In the genomic region with DNA sequence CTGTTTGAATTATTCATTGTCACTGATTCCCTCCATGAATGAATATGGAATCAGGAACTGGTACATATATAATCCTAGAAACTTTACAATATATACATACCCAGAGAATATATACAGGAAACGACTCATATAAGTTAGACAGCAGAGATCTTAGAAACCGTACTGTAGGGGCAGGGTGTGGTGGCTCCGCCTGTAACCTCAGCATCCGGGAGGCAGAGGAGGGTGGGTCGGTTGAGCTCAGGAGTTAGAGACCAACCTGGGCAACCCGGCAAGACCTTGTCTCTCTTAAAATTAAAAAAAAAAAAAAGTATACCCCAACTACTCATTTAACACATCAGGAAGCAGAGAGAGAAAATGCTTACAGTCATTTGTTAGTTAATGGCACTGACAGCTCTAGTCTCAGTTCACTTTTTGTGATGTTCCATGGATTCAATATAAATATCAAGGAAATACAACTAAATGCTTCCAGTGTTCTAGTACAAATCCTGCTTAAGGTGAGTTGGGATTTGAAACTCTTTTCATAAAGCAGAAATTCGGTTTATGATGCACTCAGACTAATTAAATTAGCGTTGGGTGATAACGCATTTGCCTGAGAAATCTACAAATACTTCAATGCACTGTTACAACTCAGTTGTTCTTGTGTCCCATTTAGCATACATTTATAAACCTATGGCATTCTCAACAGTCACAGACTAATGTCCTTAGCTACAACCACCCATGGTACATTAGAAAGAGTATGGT, we compare ENCODE assay signal across 8 cellular contexts. TPM values are rescaled to one million over a fixed set of nuclear protein-coding genes. Genes with fewer than 3 reads are reported as not detected.
DNase-seq lines count a peak whose midpoint lies in the region; ATAC-seq and TF ChIP-seq lines count a peak whose summit lies in the region.

No MANE protein-coding gene starts in this region.

- no peaks in the 10 kb centered on the region for H3K9me3 Mint-ChIP-seq in activated CD4-positive, alpha-beta T cell treated with anti-CD3 and anti-CD28 coated beads for 36 hours (ENCODE audit: low read depth)

- no peak for TF ChIP-seq CTCF in GM12864 (IDR thresholded peaks at IDR 0.05; ENCODE audit: low read depth, low read length, missing control alignments)

- H3K36me3 Mint-ChIP-seq in activated CD4-positive, alpha-beta T cell treated with anti-CD3 and anti-CD28 coated beads for 36 hours (ENCODE audit: low read depth), result peaks cover 21% of the 10 kb centered on the region

- peaks cover 66% of the 10 kb centered on the region for H3K4me1 Mint-ChIP-seq in activated CD4-positive, alpha-beta T cell treated with anti-CD3 and anti-CD28 coated beads for 36 hours

- ATAC-seq in HG03159 (IDR thresholded peaks at IDR 0.05; ENCODE audit: unreplicated experiment) (peak; percentile 60), esophagus mucosa (peak; percentile 68), HG03039 (IDR thresholded peaks at IDR 0.05; ENCODE audit: unreplicated experiment) (no peak)
- ATAC-seq in activated CD4-positive, alpha-beta T cell treated with anti-CD3 and anti-CD28 coated beads for 36 hours, result peak; percentile 91

- H3K27ac Mint-ChIP-seq in activated CD4-positive, alpha-beta T cell treated with anti-CD3 and anti-CD28 coated beads for 36 hours, result peak overlapping the region; percentile 90

- intact Hi-C loops in activated CD4-positive, alpha-beta T cell treated with anti-CD3 and anti-CD28 coated beads for 36 hours (cut with DNase I, micrococcal nuclease), result loop anchor here (1.0 to 2.0 kb wide), 2 partner anchors 22 to 23 kb away; no protein-coding TSS in a partner anchor

- no peak overlapping the region for H3K4me3 ChIP-seq in GM12864 (ENCODE audit: low read depth, low read length)

- POLR2A ChIA-PET in activated CD4-positive, alpha-beta T cell treated with anti-CD3 and anti-CD28 coated beads for 36 hours (lab: Charles Lee), result interaction anchor here (0.8 kb wide), 2 partner anchors 11 to 25 kb away, joined by 3 to 4 read pairs; no protein-coding TSS in a partner anchor

- H3K27me3 Mint-ChIP-seq in activated CD4-positive, alpha-beta T cell treated with anti-CD3 and anti-CD28 coated beads for 36 hours, result no peaks in the 10 kb centered on the region

- DNase-seq in GM12864 (ENCODE audit: low read depth), result peak; percentile 31
- DNase-seq in activated CD4-positive, alpha-beta T cell treated with anti-CD3 and anti-CD28 coated beads for 36 hours, result peak; percentile 79
- no peak for DNase-seq in RPMI8226
- DNase-seq in nucleus accumbens (lab: John Stamatoyannopoulos, UW), result no peak
- no peak for DNase-seq in SW 1271 (lab: John Stamatoyannopoulos, UW)

- CTCF ChIA-PET in activated CD4-positive, alpha-beta T cell treated with anti-CD3 and anti-CD28 coated beads for 36 hours (lab: Charles Lee), result interaction anchor here (0.7 kb wide), 3 partner anchors 23 to 107 kb away, joined by 3 to 5 read pairs (median 3); no protein-coding TSS in a partner anchor

- H3K4me3 Mint-ChIP-seq in activated CD4-positive, alpha-beta T cell treated with anti-CD3 and anti-CD28 coated beads for 36 hours, result peak overlapping the region; percentile 11

RNA-seq across cellular contexts. Expression of a gene that starts 5.6 kb away (rescaled TPM):
- 10 to 100 TPM; 66.3 to 68.3 TPM for total RNA-seq in activated CD4-positive, alpha-beta T cell treated with anti-CD3 and anti-CD28 coated beads for 36 hours
- total RNA-seq in esophagus mucosa, result 54.6 TPM

Comparison
In these comparisons a context has a peak if more than half of its experiments do, and no peak if none do; other contexts are left out.
1. DNase-seq: peak in GM12864 (single experiment) and activated CD4-positive, alpha-beta T cell treated with anti-CD3 and anti-CD28 coated beads for 36 hours (single experiment); none in RPMI8226 (single experiment), nucleus accumbens (0 of 56) and SW 1271 (0 of 2).